ENCODE assay signal across 14 cellular contexts in the genomic region with DNA sequence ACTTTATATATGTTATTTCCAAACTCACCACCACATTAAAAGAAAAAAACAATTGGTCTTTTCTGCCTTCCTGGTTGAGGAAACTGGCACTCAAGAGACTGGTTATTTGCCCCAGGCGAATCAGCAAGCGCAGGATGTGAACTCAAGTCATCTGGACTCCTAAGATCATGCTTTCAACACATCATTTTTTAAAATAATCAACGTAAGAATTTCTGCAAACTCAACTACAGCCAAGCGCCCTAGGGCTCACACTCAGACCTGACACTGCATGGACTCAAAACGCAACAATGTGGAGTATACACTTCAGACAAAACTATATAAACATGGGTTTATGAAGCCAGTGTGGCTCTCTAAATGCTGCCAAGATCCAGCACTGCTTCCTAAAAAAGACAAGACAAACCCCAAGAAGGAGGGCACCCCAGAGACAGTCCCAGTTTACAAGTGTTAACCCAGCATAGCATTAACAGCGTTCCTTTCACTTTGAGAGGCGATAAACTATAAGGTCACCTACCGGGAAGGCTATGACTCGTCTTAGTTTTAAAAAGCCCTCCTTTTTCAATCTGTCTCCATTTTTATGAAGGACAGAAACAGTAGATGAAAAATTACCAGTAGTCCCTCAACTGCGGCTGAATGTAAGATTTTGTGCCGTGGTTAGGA. TPM values are rescaled to one million over a fixed set of nuclear protein-coding genes. Genes with fewer than 3 reads are reported as not detected.
DNase-seq lines count a peak whose midpoint lies in the region; ATAC-seq, FAIRE-seq and TF ChIP-seq lines count a peak whose summit lies in the region.
"Had no signal": no experiment of that assay in that cellular context is flagged by ENCODE, and none has a peak within 500 bp of the region (broad histone marks: within the 10 kb centered on the region; RNA-seq: fewer than 3 reads in every experiment).

No MANE protein-coding gene starts in this region.

- H3K9me3 Mint-ChIP-seq in activated CD8-positive, alpha-beta memory T cell treated with anti-CD3 and anti-CD28 coated beads, Interleukin-2, amount 10 ng/mL, durations not matched to agents 7 days and 5 days (ENCODE audit: low read depth): no peaks in the 10 kb centered on the region
- no peaks in the 10 kb centered on the region for H3K9me3 Mint-ChIP-seq in central memory CD8-positive, alpha-beta T cell
- H3K9me3 Mint-ChIP-seq: activated T-cell treated with anti-CD3 and anti-CD28 coated beads, Interleukin-2, amount 50 U/mL, for 24 hours had no signal

- H3K79me2 ChIP-seq in keratinocyte (ENCODE audit: control insufficient read depth, insufficient read depth, low read length): no peaks in the 10 kb centered on the region
- H3K79me2 ChIP-seq: parathyroid adenoma had no signal

- H3K27ac ChIP-seq in keratinocyte (ENCODE audit: control insufficient read depth, insufficient read depth, low read length) (peak overlapping the region; percentile 8), transverse colon (peak overlapping the region; percentile 16 to 69 (median 38))
- H3K27ac ChIP-seq: parathyroid adenoma had no signal

- intact Hi-C loops in transverse colon (cut with DNase I; ENCODE audit: low total_unique reads): no loop called here

- no peak overlapping the region for H3K9ac ChIP-seq in keratinocyte (ENCODE audit: control insufficient read depth, extremely low read depth, insufficient read depth, low read length)
- H3K9ac ChIP-seq: parathyroid adenoma had no signal

- no peaks in the 10 kb centered on the region for H3K27me3 Mint-ChIP-seq in activated CD8-positive, alpha-beta memory T cell treated with anti-CD3 and anti-CD28 coated beads, Interleukin-2, amount 10 ng/mL, durations not matched to agents 7 days and 5 days
- no peaks in the 10 kb centered on the region for H3K27me3 Mint-ChIP-seq in central memory CD8-positive, alpha-beta T cell
- H3K27me3 Mint-ChIP-seq: activated T-cell treated with anti-CD3 and anti-CD28 coated beads, Interleukin-2, amount 50 U/mL, for 24 hours had no signal

- H3K9me3 ChIP-seq in keratinocyte (ENCODE audit: control insufficient read depth, low read depth, low read length) (no peaks in the 10 kb centered on the region), transverse colon (no peaks in the 10 kb centered on the region)
- H3K9me3 ChIP-seq: Peyer's patch had no signal

- H3K4me1 Mint-ChIP-seq in activated CD8-positive, alpha-beta memory T cell treated with anti-CD3 and anti-CD28 coated beads, Interleukin-2, amount 10 ng/mL, durations not matched to agents 7 days and 5 days: peaks cover 27% of the 10 kb centered on the region
- H3K4me1 Mint-ChIP-seq in central memory CD8-positive, alpha-beta T cell: peaks cover 61% of the 10 kb centered on the region

- H3K27me3 ChIP-seq in keratinocyte (ENCODE audit: control insufficient read depth, extremely low read depth, insufficient read depth, low read length) (no peaks in the 10 kb centered on the region), transverse colon (no peaks in the 10 kb centered on the region)
- H3K27me3 ChIP-seq: Peyer's patch had no signal

- H3K4me2 ChIP-seq in keratinocyte (ENCODE audit: control insufficient read depth, extremely low read depth, insufficient read depth, low read depth, low read length): peak overlapping the region; percentile 77

- no peak for TF ChIP-seq EP300 in transverse colon (IDR thresholded peaks at IDR 0.05; ENCODE audit: low read depth)

- H3K4me3 Mint-ChIP-seq in activated CD8-positive, alpha-beta memory T cell treated with anti-CD3 and anti-CD28 coated beads, Interleukin-2, amount 10 ng/mL, durations not matched to agents 7 days and 5 days: peak overlapping the region; percentile 51
- peak overlapping the region; percentile 67 for H3K4me3 Mint-ChIP-seq in central memory CD8-positive, alpha-beta T cell
- H3K4me3 Mint-ChIP-seq: activated T-cell treated with anti-CD3 and anti-CD28 coated beads, Interleukin-2, amount 50 U/mL, for 24 hours had no signal

- no peaks in the 10 kb centered on the region for H4K20me1 ChIP-seq in keratinocyte (ENCODE audit: control insufficient read depth, extremely low read depth, insufficient read depth, low read length)

- no peak for ATAC-seq in activated CD8-positive, alpha-beta memory T cell treated with anti-CD3 and anti-CD28 coated beads, Interleukin-2, amount 10 ng/mL, durations not matched to agents 7 days and 5 days
- ATAC-seq in central memory CD8-positive, alpha-beta T cell (replicated peaks; ENCODE audit: extremely low read depth, poor library complexity, severe bottlenecking): no peak

- CTCF ChIA-PET in activated CD8-positive, alpha-beta memory T cell treated with anti-CD3 and anti-CD28 coated beads, Interleukin-2, amount 10 ng/mL, durations not matched to agents 7 days and 5 days (lab: Charles Lee): no interaction called here

- WGBS in transverse colon (ENCODE audit: low coverage in 1 of 2), 2 donors: 59 to 67% methylated on average over 9 to 11 of the region's 11 CpGs

- peaks cover 4% of the 10 kb centered on the region for H3K36me3 Mint-ChIP-seq in activated CD8-positive, alpha-beta memory T cell treated with anti-CD3 and anti-CD28 coated beads, Interleukin-2, amount 10 ng/mL, durations not matched to agents 7 days and 5 days
- peaks cover 1% of the 10 kb centered on the region for H3K36me3 Mint-ChIP-seq in central memory CD8-positive, alpha-beta T cell (ENCODE audit: insufficient read depth)

- peak overlapping the region; percentile 62 for H3K27ac Mint-ChIP-seq in activated CD8-positive, alpha-beta memory T cell treated with anti-CD3 and anti-CD28 coated beads, Interleukin-2, amount 10 ng/mL, durations not matched to agents 7 days and 5 days
- H3K27ac Mint-ChIP-seq in central memory CD8-positive, alpha-beta T cell (ENCODE audit: low read depth): peak overlapping the region; percentile 45
- H3K27ac Mint-ChIP-seq: activated T-cell treated with anti-CD3 and anti-CD28 coated beads, Interleukin-2, amount 50 U/mL, for 24 hours had no signal

- H3K36me3 ChIP-seq in keratinocyte (ENCODE audit: control insufficient read depth in 2 of 2, extremely low read depth in 1 of 2, insufficient read depth in 2 of 2, low read length in 2 of 2): no peaks in the 10 kb centered on the region
- H3K36me3 ChIP-seq in transverse colon: no peaks in the 10 kb centered on the region
- H3K36me3 ChIP-seq: Peyer's patch had no signal

- in situ Hi-C loops in transverse colon (cut with MboI; ENCODE audit: low pct_ligation_motif_present in 1 of 4, low pct_unique_long_range_greater_than_20kb in 1 of 4, low sequenced_read_pairs in 3 of 4): no loop called here

- no peaks in the 10 kb centered on the region for H3K9me1 ChIP-seq in keratinocyte (ENCODE audit: control insufficient read depth, extremely low read depth, insufficient read depth, low read length)

- peaks cover 5% of the 10 kb centered on the region for H3K4me1 ChIP-seq in keratinocyte (ENCODE audit: control insufficient read depth, extremely low read depth, insufficient read depth, low read length)
- H3K4me1 ChIP-seq in transverse colon: peaks cover 0 to 33% (median 1%) of the 10 kb centered on the region in 4 donors
- H3K4me1 ChIP-seq: parathyroid adenoma, Peyer's patch had no signal

- dilution Hi-C loops in keratinocyte (cut with MboI; ENCODE audit: extremely low pct_ligation_motif_present, low sequenced_read_pairs): no loop called here

- no peak for TF ChIP-seq POLR2A in transverse colon (IDR thresholded peaks at IDR 0.05)

- H2AFZ ChIP-seq in keratinocyte (ENCODE audit: control insufficient read depth, low read length): peak overlapping the region; percentile 55
- H2AFZ ChIP-seq: parathyroid adenoma had no signal

- no peak for DNase-seq in activated CD8-positive, alpha-beta memory T cell treated with anti-CD3 and anti-CD28 coated beads, Interleukin-2, amount 10 ng/mL, durations not matched to agents 7 days and 5 days
- no peak for DNase-seq in activated CD8-positive, alpha-beta memory T cell treated with anti-CD3 and anti-CD28 coated beads, Interleukin-2, amount 50 U/mL, for 4 hours
- no peak for DNase-seq in central memory CD8-positive, alpha-beta T cell (ENCODE audit: low spot score in 2 of 2)
- DNase-seq in keratinocyte (ENCODE audit: low read depth, low spot score) (no peak), transverse colon (no peak), occipital lobe (lab: John Stamatoyannopoulos, UW) (no peak), middle frontal gyrus (ENCODE audit: extremely low spot score, low spot score) (no peak), AG08396 (ENCODE audit: low spot score) (no peak)
- DNase-seq: ACHN; activated T-cell treated with anti-CD3 and anti-CD28 coated beads, Interleukin-2, amount 50 U/mL, for 24 hours; NCI-H1417; Peyer's patch; stimulated activated CD4-positive, alpha-beta T cell treated with anti-CD3 and anti-CD28 coated beads, Interleukin-4, amount 100 ng/mL, for 1 hour had no signal

- FAIRE-seq in keratinocyte (lab: Jason Lieb, UNC): peak; percentile 80

- H3K4me3 ChIP-seq in keratinocyte (ENCODE audit: control insufficient read depth in 2 of 3, extremely low read depth in 1 of 3, insufficient read depth in 2 of 3, low read depth in 1 of 3, low read length in 3 of 3) (no peak overlapping the region), transverse colon (peak overlapping the region in 1 of 4 donors; percentile 5)
- H3K4me3 ChIP-seq: Peyer's patch had no signal

- TF ChIP-seq CTCF in keratinocyte (optimal IDR thresholded peaks at IDR 0.05 in 1 of 3, IDR thresholded peaks at IDR 0.05 in 1 of 3, conservative IDR thresholded peaks at IDR 0.05 in 1 of 3; ENCODE audit: extremely low read depth in 1 of 3, insufficient read depth in 2 of 3, low read length in 3 of 3) (no peak), transverse colon (IDR thresholded peaks at IDR 0.05) (no peak)

RNA-seq across cellular contexts. Expression of gene SIPA1L2, which starts 54.9 kb away (rescaled TPM):
- total RNA-seq in activated CD8-positive, alpha-beta memory T cell treated with anti-CD3 and anti-CD28 coated beads, Interleukin-2, amount 10 ng/mL, durations not matched to agents 7 days and 5 days: under 1 TPM; 0.41 to 0.91 TPM
- 1.7 to 3.1 TPM (median 2.1 TPM) in 3 replicates for polyA plus RNA-seq in keratinocyte
- polyA plus RNA-seq in keratinocyte (2011; ENCODE audit: low read depth): 7.3 TPM
- 1.3 and 1.8 TPM in 2 replicates for polyA plus RNA-seq in keratinocyte (2011; cell fraction: cytosol; rRNA removed)
- polyA plus RNA-seq in keratinocyte (2011; cell fraction: nucleus; rRNA removed): 9.6 and 12.1 TPM in 2 replicates
- polyA plus RNA-seq in keratinocyte (2012; ENCODE audit: low replicate concordance): 1.1 and 4.5 TPM in 2 replicates
- polyA minus RNA-seq in keratinocyte: 1.8 to 7.2 TPM (median 3.5 TPM) in 3 replicates
- polyA minus RNA-seq in keratinocyte (2011; cell fraction: cytosol; rRNA and poly(A)+ RNA removed): 2.1 TPM
- 6.5 and 7.5 TPM in 2 replicates for polyA minus RNA-seq in keratinocyte (2011; cell fraction: nucleus; rRNA and poly(A)+ RNA removed)
- total RNA-seq in transverse colon (100 to 1,000 TPM in 2 of 4 donors, 10 to 100 TPM in 2; 63.0 to 144 (median 97.8) TPM), occipital lobe (36.7 TPM)

Comparison
In these comparisons a context has a peak if more than half of its experiments do, and no peak if none do; other contexts are left out.
1. RNA of gene SIPA1L2, which starts 54.9 kb away (total RNA-seq): 63.0 to 144 TPM in transverse colon and 36.7 TPM in occipital lobe (single experiment); 0.41 to 0.91 TPM in activated CD8-positive, alpha-beta memory T cell treated with anti-CD3 and anti-CD28 coated beads, Interleukin-2, amount 10 ng/mL, durations not matched to agents 7 days and 5 days; every median in the first group is over 10 times any median in the second.